ENCODE assay signal across 16 cellular contexts in the genomic region with DNA sequence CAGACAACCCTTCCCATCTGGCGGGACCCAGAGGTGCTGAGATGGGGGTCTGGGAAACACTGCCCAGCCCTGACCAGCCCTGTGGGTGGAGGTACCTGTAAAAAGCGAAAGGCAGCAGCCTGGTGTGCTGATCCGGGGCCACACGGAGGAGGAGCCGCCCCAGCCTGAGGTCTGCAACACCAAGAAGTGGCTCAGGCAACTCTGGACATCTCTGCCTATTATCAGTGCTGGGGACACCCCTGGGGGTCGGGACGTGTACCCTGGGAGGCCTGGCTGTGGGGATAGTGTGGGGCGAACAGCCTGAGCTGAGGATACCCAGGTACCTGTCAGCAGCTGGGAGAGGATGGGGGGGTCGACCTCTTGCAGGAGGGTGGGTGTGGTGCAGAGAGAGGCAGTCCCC. TPM values are rescaled to one million over a fixed set of nuclear protein-coding genes. Genes with fewer than 3 reads are reported as not detected.
DNase-seq lines count a peak whose midpoint lies in the region; ATAC-seq and TF ChIP-seq lines count a peak whose summit lies in the region.
"Had no signal": no experiment of that assay in that cellular context is flagged by ENCODE, and none has a peak within 500 bp of the region (broad histone marks: within the 10 kb centered on the region; RNA-seq: fewer than 3 reads in every experiment).

No MANE protein-coding gene starts in this region.

- WGBS in aorta, 2 donors = 87 to 95% methylated on average over 9 of the region's 9 CpGs

- TF ChIP-seq CTCF in HCT116 (IDR thresholded peaks at IDR 0.05 in 2 of 3, conservative IDR thresholded peaks at IDR 0.05 in 1 of 3; ENCODE audit: borderline replicate concordance in 1 of 3, insufficient read depth in 1 of 3, low read depth in 2 of 3, low read length in 2 of 3) = no peak

- H3K9me3 Mint-ChIP-seq in activated naive CD4-positive, alpha-beta T cell treated with anti-CD3 and anti-CD28 coated beads, Interleukin-2, amount 10 ng/mL, durations not matched to agents 7 days and 5 days = no peaks in the 10 kb centered on the region
- no peaks in the 10 kb centered on the region for H3K9me3 Mint-ChIP-seq in central memory CD8-positive, alpha-beta T cell
- H3K9me3 Mint-ChIP-seq: CD4-positive, CD25-positive, alpha-beta regulatory T cell had no signal

- 0 out of 2 replicates have a peak, but pooled peaks have one; percentile 6 for ATAC-seq in HCT116
- no peak for ATAC-seq in central memory CD8-positive, alpha-beta T cell (replicated peaks; ENCODE audit: extremely low read depth, poor library complexity, severe bottlenecking)
- ATAC-seq in aorta (ENCODE audit: low FRiP score) = peak; percentile 26
- ATAC-seq in GM18873 (IDR thresholded peaks at IDR 0.05; ENCODE audit: low FRiP score, unreplicated experiment) = no peak

- BruUV-seq in HCT116 (replicated peaks; lab: Mats Ljungman, UMichigan) = no TSS peak

- no peak overlapping the region for H3K4me2 ChIP-seq in HCT116 (ENCODE audit: low read length)

- H4K20me1 ChIP-seq in HCT116 (ENCODE audit: insufficient read depth) = no peaks in the 10 kb centered on the region; the same call in 1 of the 2 replicates

- no peaks in the 10 kb centered on the region for H3K9me3 ChIP-seq in HCT116 (ENCODE audit: control insufficient read depth in 1 of 2, insufficient read depth in 1 of 2, low read depth in 1 of 2, low read length in 2 of 2)
- H3K9me3 ChIP-seq in aorta (ENCODE audit: control insufficient read depth, low read length) = no peaks in the 10 kb centered on the region
- H3K9me3 ChIP-seq: Peyer's patch had no signal

- POLR2A ChIA-PET in HCT116 (lab: Charles Lee) = no interaction called here

- DNase-seq in activated naive CD4-positive, alpha-beta T cell treated with anti-CD3 and anti-CD28 coated beads, Interleukin-2, amount 10 ng/mL, durations not matched to agents 7 days and 5 days = no peak
- DNase-seq in activated naive CD4-positive, alpha-beta T cell (lab: John Stamatoyannopoulos, UW) = no peak
- DNase-seq in HCT116 (ENCODE audit: low read depth, low spot score) = no peak
- no peak for DNase-seq in central memory CD8-positive, alpha-beta T cell (ENCODE audit: low spot score in 2 of 2)
- DNase-seq in aorta = no peak
- no peak for DNase-seq in NCI-H2171 treated with DMSO at 0.1 percent for 48 hours (lab: John Stamatoyannopoulos, UW)
- DNase-seq: AML-193; CD4-positive, CD25-positive, alpha-beta regulatory T cell; DND-41; GF-D8; Kasumi-1; NCI-H187 treated with DMSO at 0.1 percent for 48 hours; NCI-H510A; Peyer's patch; SHP77 had no signal

- peaks cover 32% of the 10 kb centered on the region for H3K4me1 Mint-ChIP-seq in activated naive CD4-positive, alpha-beta T cell treated with anti-CD3 and anti-CD28 coated beads, Interleukin-2, amount 10 ng/mL, durations not matched to agents 7 days and 5 days
- H3K4me1 Mint-ChIP-seq in central memory CD8-positive, alpha-beta T cell = peaks cover 27% of the 10 kb centered on the region

- H3K36me3 ChIP-seq in HCT116 (ENCODE audit: control insufficient read depth in 1 of 2, insufficient read depth in 2 of 2, low read length in 2 of 2) (peaks cover 65 to 80% of the 10 kb centered on the region in 2 experiments), aorta (ENCODE audit: control insufficient read depth in 1 of 2, insufficient read depth in 2 of 2, low read length in 1 of 2) (peaks cover 0 to 9% of the 10 kb centered on the region in 2 donors)

- H3K79me2 ChIP-seq in HCT116 (ENCODE audit: insufficient read depth, low read length) = peaks cover 8% of the 10 kb centered on the region; the same call in 1 of the 2 replicates

- CTCF ChIA-PET in activated naive CD4-positive, alpha-beta T cell treated with anti-CD3 and anti-CD28 coated beads, Interleukin-2, amount 10 ng/mL, durations not matched to agents 7 days and 5 days (lab: Charles Lee) = interaction anchor here (1.4 to 2.7 kb wide), 3 partner anchors 33 to 122 kb away, joined by 3 to 9 read pairs (median 4); no protein-coding TSS in a partner anchor
- CTCF ChIA-PET in HCT116 (lab: Charles Lee) = interaction anchor here (0.9 kb wide), 1 partner anchor 33 kb away, joined by 3 read pairs; no protein-coding TSS in a partner anchor

- H3K4me3 Mint-ChIP-seq in activated naive CD4-positive, alpha-beta T cell treated with anti-CD3 and anti-CD28 coated beads, Interleukin-2, amount 10 ng/mL, durations not matched to agents 7 days and 5 days = no peak overlapping the region
- H3K4me3 Mint-ChIP-seq in central memory CD8-positive, alpha-beta T cell = no peak overlapping the region
- H3K4me3 Mint-ChIP-seq: CD4-positive, CD25-positive, alpha-beta regulatory T cell had no signal

- H3K27ac ChIP-seq in HCT116 (ENCODE audit: low read depth, low read length) = no peak overlapping the region
- no peak overlapping the region for H3K27ac ChIP-seq in aorta (ENCODE audit: low read depth in 1 of 2, low read length in 2 of 2)
- H3K27ac ChIP-seq: Peyer's patch had no signal

- H2AFZ ChIP-seq in HCT116 (ENCODE audit: low read depth, low read length, poor library complexity, severe bottlenecking) = no peak overlapping the region

- intact Hi-C loops in HCT116 (cut with micrococcal nuclease) = loop anchor here (5.0 kb wide), 1 partner anchor 48 kb away; no protein-coding TSS in a partner anchor
- intact Hi-C loops in aorta (cut with DNase I) = loop anchor here in 1 of 2 donors (10.0 kb wide), 1 partner anchor 45 kb away; no protein-coding TSS in a partner anchor

- peaks cover 64% of the 10 kb centered on the region for H3K36me3 Mint-ChIP-seq in activated naive CD4-positive, alpha-beta T cell treated with anti-CD3 and anti-CD28 coated beads, Interleukin-2, amount 10 ng/mL, durations not matched to agents 7 days and 5 days
- H3K36me3 Mint-ChIP-seq in central memory CD8-positive, alpha-beta T cell (ENCODE audit: insufficient read depth) = peaks cover 74% of the 10 kb centered on the region

- H3K27me3 Mint-ChIP-seq in activated naive CD4-positive, alpha-beta T cell treated with anti-CD3 and anti-CD28 coated beads, Interleukin-2, amount 10 ng/mL, durations not matched to agents 7 days and 5 days = no peaks in the 10 kb centered on the region
- H3K27me3 Mint-ChIP-seq in central memory CD8-positive, alpha-beta T cell = no peaks in the 10 kb centered on the region
- H3K27me3 Mint-ChIP-seq: CD4-positive, CD25-positive, alpha-beta regulatory T cell had no signal

- no peak overlapping the region for H3K9ac ChIP-seq in HCT116 (ENCODE audit: low read length)

- no peak for TF ChIP-seq POLR2A in HCT116 (IDR thresholded peaks at IDR 0.05; ENCODE audit: borderline replicate concordance, extremely low read depth, insufficient read depth, insufficient read length)

- RAD21 ChIA-PET in HCT116 (lab: Charles Lee; ENCODE audit: low non-redundant PET in 1 of 2, low total read pairs in 2 of 2, uncharacterized antibody in 2 of 2, unreplicated experiment in 2 of 2) = interaction anchor here in 1 of 2 experiments (0.6 kb wide), 1 partner anchor 19 kb away, joined by 3 read pairs; no protein-coding TSS in a partner anchor

- H3K9me2 ChIP-seq in HCT116 (ENCODE audit: insufficient read depth) = no peaks in the 10 kb centered on the region

- H3K4me3 ChIP-seq in HCT116 (replicated peaks in 1 of 2; ENCODE audit: low read depth in 1 of 2, low read length in 2 of 2) (no peak overlapping the region), aorta (ENCODE audit: low read length in 2 of 2) (no peak overlapping the region)
- H3K4me3 ChIP-seq: Peyer's patch had no signal

- no peaks in the 10 kb centered on the region for H3K4me1 ChIP-seq in HCT116 (ENCODE audit: control insufficient read depth in 1 of 2, insufficient read depth in 2 of 2, low read length in 2 of 2)
- H3K4me1 ChIP-seq in aorta (ENCODE audit: control insufficient read depth in 1 of 2, insufficient read depth in 2 of 2, low read length in 2 of 2) = no peaks in the 10 kb centered on the region

- peak overlapping the region; percentile 65 for H3K27ac Mint-ChIP-seq in activated naive CD4-positive, alpha-beta T cell treated with anti-CD3 and anti-CD28 coated beads, Interleukin-2, amount 10 ng/mL, durations not matched to agents 7 days and 5 days
- H3K27ac Mint-ChIP-seq in central memory CD8-positive, alpha-beta T cell (ENCODE audit: low read depth) = peak overlapping the region; percentile 90

- H3K27me3 ChIP-seq in HCT116 (ENCODE audit: insufficient read depth, low read length) (no peaks in the 10 kb centered on the region), aorta (ENCODE audit: control insufficient read depth in 1 of 2, insufficient read depth in 2 of 2, low read length in 1 of 2) (no peaks in the 10 kb centered on the region)
- H3K27me3 ChIP-seq: Peyer's patch had no signal

- no peak for TF ChIP-seq RAD21 in HCT116 (IDR thresholded peaks at IDR 0.05; ENCODE audit: low read depth)

TF ChIP-seq in HCT116, 20 proteins besides CTCF, POLR2A, EP300 and RAD21 (continues in another document):
- no peak for TF ChIP-seq YY1 (IDR thresholded peaks at IDR 0.05; ENCODE audit: extremely low read depth, insufficient replicate concordance, low read depth, low read length)

RNA-seq across cellular contexts. Expression of gene ZNF276, which starts 18.0 kb away (rescaled TPM):
- total RNA-seq in HCT116 (2021; ENCODE audit: unreplicated experiment) (49.9 TPM), aorta (10 to 100 TPM; 23.6 to 30.4 TPM)
- polyA plus RNA-seq in HCT116 (2012) = 27.6 and 35.9 TPM in 2 replicates
- 10 to 100 TPM in 1 of 2 donors, 1 to 10 TPM in 1; 3.3 to 47.7 TPM for polyA plus RNA-seq in aorta

RNA-seq across cellular contexts. Expression of gene VPS9D1, which starts 18.7 kb away (rescaled TPM):
- 4.2 TPM for total RNA-seq in HCT116 (2021; ENCODE audit: unreplicated experiment)
- 5.9 and 6.2 TPM in 2 replicates for polyA plus RNA-seq in HCT116 (2012)
- 10 to 100 TPM; 10.3 to 15.3 TPM for total RNA-seq in aorta
- 10 to 100 TPM in 1 of 2 donors, 1 to 10 TPM in 1; 5.1 to 34.5 TPM for polyA plus RNA-seq in aorta

RNA-seq across cellular contexts. Expression of gene SPATA2L, which starts 37.9 kb away (rescaled TPM):
- total RNA-seq in HCT116 (2021; ENCODE audit: unreplicated experiment) (50.5 TPM), aorta (10 to 100 TPM in 1 of 2 donors, 1 to 10 TPM in 1; 9.1 to 13.4 TPM)
- 31.9 and 37.5 TPM in 2 replicates for polyA plus RNA-seq in HCT116 (2012)
- 10 to 100 TPM in 1 of 2 donors, 1 to 10 TPM in 1; 4.9 to 12.0 TPM for polyA plus RNA-seq in aorta

RNA-seq across cellular contexts. Expression of gene CDK10, which starts 52.9 kb away (rescaled TPM):
- 165 TPM for total RNA-seq in HCT116 (2021; ENCODE audit: unreplicated experiment)
- 180 and 191 TPM in 2 replicates for polyA plus RNA-seq in HCT116 (2012)
- total RNA-seq in aorta = 10 to 100 TPM; 29.9 to 71.1 TPM
- 100 to 1,000 TPM in 1 of 2 donors, 10 to 100 TPM in 1; 24.7 to 134 TPM for polyA plus RNA-seq in aorta

Comparison
In these comparisons a context has a peak if more than half of its experiments do, and no peak if none do; other contexts are left out.
1. ATAC-seq: peak in HCT116 (single experiment) and aorta (single experiment); none in central memory CD8-positive, alpha-beta T cell (single experiment) and GM18873 (single experiment).